8 cellular contexts compared by ENCODE assay signal in genomic region chr19:6516659-6517291, GRCh38. TPM values are rescaled to one million over a fixed set of nuclear protein-coding genes. Genes with fewer than 3 reads are reported as not detected.
DNase-seq lines count a peak whose midpoint lies in the region; ATAC-seq and TF ChIP-seq lines count a peak whose summit lies in the region.

No MANE protein-coding gene starts in this region.

- H3K4me3 Mint-ChIP-seq in activated T-helper 1 cell treated with anti-CD3 and anti-CD28 coated beads, Interleukin-12 subunit alpha, Interleukin-12 subunit beta, Interleukin-2, Interleukin-4 antibody, amounts not matched to agents 30 ng/mL and 10 ng/mL and 1 ng/mL, durations not matched to agents 14 hours and 24 hours and 36 hours = peak overlapping the region; percentile 96
- peak overlapping the region; percentile 81 to 100 (median 96) for H3K4me3 Mint-ChIP-seq in naive thymus-derived CD4-positive, alpha-beta T cell

- peak overlapping the region; percentile 77 for H3K4me2 ChIP-seq in fibroblast of lung (ENCODE audit: extremely low read depth, insufficient read depth, low read length)

- H3K36me3 Mint-ChIP-seq in activated T-helper 1 cell treated with anti-CD3 and anti-CD28 coated beads, Interleukin-12 subunit alpha, Interleukin-12 subunit beta, Interleukin-2, Interleukin-4 antibody, amounts not matched to agents 30 ng/mL and 10 ng/mL and 1 ng/mL, durations not matched to agents 14 hours and 24 hours and 36 hours (ENCODE audit: low read depth) = no peaks in the 10 kb centered on the region
- H3K36me3 Mint-ChIP-seq in naive thymus-derived CD4-positive, alpha-beta T cell = no peaks in the 10 kb centered on the region

- H3K27ac ChIP-seq in HUES6 (ENCODE audit: low read depth, low read length) = no peak overlapping the region
- no peak overlapping the region for H3K27ac ChIP-seq in fibroblast of lung (ENCODE audit: insufficient read depth, low read length)
- peak overlapping the region; percentile 49 for H3K27ac ChIP-seq in naive thymus-derived CD4-positive, alpha-beta T cell (ENCODE audit: low read depth, low read length)

- H3K27me3 ChIP-seq in BJ (ENCODE audit: control insufficient read depth, insufficient read depth, low read length) = no peaks in the 10 kb centered on the region
- no peaks in the 10 kb centered on the region for H3K27me3 ChIP-seq in HUES6 (ENCODE audit: control insufficient read depth, insufficient read depth, low read length)
- H3K27me3 ChIP-seq in fibroblast of lung (ENCODE audit: control insufficient read depth, insufficient read depth, low read length) = no peaks in the 10 kb centered on the region
- H3K27me3 ChIP-seq in naive thymus-derived CD4-positive, alpha-beta T cell (ENCODE audit: control insufficient read depth in 2 of 2, insufficient read depth in 2 of 2, low read length in 2 of 2) = no peaks in the 10 kb centered on the region

- peak; percentile 99 for TF ChIP-seq CTCF in BJ (IDR thresholded peaks at IDR 0.05; ENCODE audit: insufficient read depth, low read depth, low read length)
- peak; percentile 89 to 90 for TF ChIP-seq CTCF in fibroblast of lung (conservative IDR thresholded peaks at IDR 0.05 in 1 of 2, IDR thresholded peaks at IDR 0.05 in 1 of 2; ENCODE audit: low read depth in 1 of 2, low read length in 2 of 2)

- POLR2A ChIA-PET in BJ (lab: Charles Lee) = interaction anchor here (0.6 kb wide), 1 partner anchor 153 kb away, joined by 6 read pairs; no protein-coding TSS in a partner anchor
- POLR2A ChIA-PET in naive thymus-derived CD4-positive, alpha-beta T cell (lab: Charles Lee) = interaction anchor here (0.6 to 2.2 kb wide), 5 partner anchors 33 to 347 kb away, joined by 3 to 13 read pairs (median 4); partner anchors contain the start of gene DENND1C

- H4K20me1 ChIP-seq in fibroblast of lung (ENCODE audit: control insufficient read depth, extremely low read depth, insufficient read depth, low read length) = no peaks in the 10 kb centered on the region

- H3K27me3 Mint-ChIP-seq in activated T-helper 1 cell treated with anti-CD3 and anti-CD28 coated beads, Interleukin-12 subunit alpha, Interleukin-12 subunit beta, Interleukin-2, Interleukin-4 antibody, amounts not matched to agents 30 ng/mL and 10 ng/mL and 1 ng/mL, durations not matched to agents 14 hours and 24 hours and 36 hours (ENCODE audit: insufficient read depth) = peaks cover 2% of the 10 kb centered on the region
- peaks cover 0 to 2% (median 0%) of the 10 kb centered on the region in 5 donors for H3K27me3 Mint-ChIP-seq in naive thymus-derived CD4-positive, alpha-beta T cell

- H3K9me3 ChIP-seq in HUES6 (ENCODE audit: control insufficient read depth, insufficient read depth, low read depth, low read length) (no peaks in the 10 kb centered on the region), fibroblast of lung (ENCODE audit: control insufficient read depth, insufficient read depth, low read depth, low read length) (no peaks in the 10 kb centered on the region)
- no peaks in the 10 kb centered on the region for H3K9me3 ChIP-seq in naive thymus-derived CD4-positive, alpha-beta T cell (ENCODE audit: control insufficient read depth in 2 of 3, low read length in 3 of 3)

- H3K9ac ChIP-seq in HUES6 (ENCODE audit: low read length) (peak overlapping the region; percentile 38), fibroblast of lung (ENCODE audit: insufficient read depth, low read length) (peak overlapping the region; percentile 23)

- intact Hi-C loops in activated T-helper 1 cell treated with anti-CD3 and anti-CD28 coated beads, Interleukin-12 subunit alpha, Interleukin-12 subunit beta, Interleukin-2, Interleukin-4 antibody, amounts not matched to agents 30 ng/mL and 10 ng/mL and 1 ng/mL, durations not matched to agents 14 hours and 24 hours and 36 hours (cut with micrococcal nuclease) = loop anchor here (1.0 to 5.0 kb wide), 13 partner anchors 14 to 347 kb away; partner anchors contain the start of genes DENND1C, SH2D3A and TUBB4A
- intact Hi-C loops in naive thymus-derived CD4-positive, alpha-beta T cell (cut with micrococcal nuclease) = loop anchor here (1.0 to 5.0 kb wide), 12 partner anchors 14 to 347 kb away; partner anchors contain the start of genes CD70 (in 1 of the 2), GPR108 (in 1 of the 2), SH2D3A (in 1 of the 2) and TNFSF9 (in 1 of the 2)

- H3K36me3 ChIP-seq in BJ (ENCODE audit: control insufficient read depth, insufficient read depth, low read length) = no peaks in the 10 kb centered on the region
- no peaks in the 10 kb centered on the region for H3K36me3 ChIP-seq in HUES6 (ENCODE audit: control insufficient read depth, insufficient read depth, low read length)
- no peaks in the 10 kb centered on the region for H3K36me3 ChIP-seq in fibroblast of lung (ENCODE audit: control insufficient read depth, insufficient read depth, low read length)
- no peaks in the 10 kb centered on the region for H3K36me3 ChIP-seq in naive thymus-derived CD4-positive, alpha-beta T cell (ENCODE audit: control insufficient read depth in 2 of 3, insufficient read depth in 3 of 3, low read length in 3 of 3)

- CTCF ChIA-PET in BJ (lab: Yijun Ruan, JAX) = interaction anchor here (0.7 to 2.5 kb wide), 22 partner anchors 8 to 352 kb away, joined by 3 to 22 read pairs (median 4); partner anchors contain the start of genes TNFSF9 and TUBB4A
- CTCF ChIA-PET in naive thymus-derived CD4-positive, alpha-beta T cell (lab: Charles Lee) = interaction anchor here (0.6 to 1.9 kb wide), 11 partner anchors 9 to 808 kb away, joined by 3 to 11 read pairs (median 4); partner anchors contain the start of gene DENND1C

- no peaks in the 10 kb centered on the region for H3K9me3 Mint-ChIP-seq in activated T-helper 1 cell treated with anti-CD3 and anti-CD28 coated beads, Interleukin-12 subunit alpha, Interleukin-12 subunit beta, Interleukin-2, Interleukin-4 antibody, amounts not matched to agents 30 ng/mL and 10 ng/mL and 1 ng/mL, durations not matched to agents 14 hours and 24 hours and 36 hours
- no peaks in the 10 kb centered on the region for H3K9me3 Mint-ChIP-seq in naive thymus-derived CD4-positive, alpha-beta T cell

- H3K4me1 ChIP-seq in HUES6 (ENCODE audit: control insufficient read depth, insufficient read depth, low read length) = peaks cover 9% of the 10 kb centered on the region; the same call in 1 of the 2 replicates
- H3K4me1 ChIP-seq in fibroblast of lung (ENCODE audit: control insufficient read depth, extremely low read depth, insufficient read depth, low read length) = no peaks in the 10 kb centered on the region
- peaks cover 8 to 20% of the 10 kb centered on the region in 2 donors for H3K4me1 ChIP-seq in naive thymus-derived CD4-positive, alpha-beta T cell (ENCODE audit: control insufficient read depth in 2 of 2, insufficient read depth in 2 of 2, low read length in 2 of 2)

- H3K4me3 ChIP-seq in BJ (ENCODE audit: low read depth, low read length) (peak overlapping the region; percentile 61), HUES6 (ENCODE audit: low read depth, low read length) (peak overlapping the region; percentile 74), fibroblast of lung (replicated peaks in 1 of 4; ENCODE audit: control extremely low read depth in 1 of 4, insufficient read depth in 1 of 4, low read depth in 3 of 4, low read length in 4 of 4) (peak overlapping the region; percentile 36 to 66 (median 51))
- H3K4me3 ChIP-seq in naive thymus-derived CD4-positive, alpha-beta T cell (ENCODE audit: low read length) = peak overlapping the region; percentile 68

- peaks cover 34% of the 10 kb centered on the region for H3K4me1 Mint-ChIP-seq in activated T-helper 1 cell treated with anti-CD3 and anti-CD28 coated beads, Interleukin-12 subunit alpha, Interleukin-12 subunit beta, Interleukin-2, Interleukin-4 antibody, amounts not matched to agents 30 ng/mL and 10 ng/mL and 1 ng/mL, durations not matched to agents 14 hours and 24 hours and 36 hours (ENCODE audit: low read depth)
- H3K4me1 Mint-ChIP-seq in naive thymus-derived CD4-positive, alpha-beta T cell = peaks cover 22 to 35% (median 33%) of the 10 kb centered on the region in 7 donors

- H3K79me2 ChIP-seq in fibroblast of lung (ENCODE audit: control insufficient read depth, insufficient read depth, low read length) = no peaks in the 10 kb centered on the region

- ATAC-seq in GM19372 (IDR thresholded peaks at IDR 0.05; ENCODE audit: low read depth, unreplicated experiment) = peak; percentile 43
- peak; percentile 91 for ATAC-seq in naive thymus-derived CD4-positive, alpha-beta T cell

- H2AFZ ChIP-seq in fibroblast of lung (ENCODE audit: low read length) = peak overlapping the region; percentile 95

- peak overlapping the region; percentile 93 for H3K27ac Mint-ChIP-seq in activated T-helper 1 cell treated with anti-CD3 and anti-CD28 coated beads, Interleukin-12 subunit alpha, Interleukin-12 subunit beta, Interleukin-2, Interleukin-4 antibody, amounts not matched to agents 30 ng/mL and 10 ng/mL and 1 ng/mL, durations not matched to agents 14 hours and 24 hours and 36 hours
- peak overlapping the region; percentile 22 to 90 (median 69) for H3K27ac Mint-ChIP-seq in naive thymus-derived CD4-positive, alpha-beta T cell

- DNase-seq in BJ (ENCODE audit: low read depth) (no peak), RKO (ENCODE audit: low spot score) (peak; percentile 90), fibroblast of lung (ENCODE audit: low read depth in 2 of 2) (peak; percentile 73 to 74)
- DNase-seq in activated T-helper 1 cell treated with anti-CD3 and anti-CD28 coated beads, Interleukin-12 subunit alpha, Interleukin-12 subunit beta, Interleukin-2, Interleukin-4 antibody, amounts not matched to agents 30 ng/mL and 10 ng/mL and 1 ng/mL, durations not matched to agents 14 hours and 24 hours and 36 hours (ENCODE audit: low spot score) = peak; percentile 86
- peak; percentile 72 to 96 (median 85) for DNase-seq in naive thymus-derived CD4-positive, alpha-beta T cell
- DNase-seq in stimulated activated CD8-positive, alpha-beta memory T cell treated with anti-CD3 and anti-CD28 coated beads, Interleukin-7, amount 100 ng/mL, for 4 hours (ENCODE audit: low read depth in 2 of 2) = peak; percentile 81 to 83

RNA-seq across cellular contexts. Expression of gene TNFSF9, which starts 14.1 kb away (rescaled TPM):
- polyA plus RNA-seq in BJ (2011; rRNA removed) (0.11 and 0.26 TPM in 2 replicates), fibroblast of lung (0.22 and 0.40 TPM in 2 replicates)
- polyA minus RNA-seq in BJ (2011; rRNA and poly(A)+ RNA removed) = 0.19 TPM in 1 of 2 replicates, not detected in the other
- total RNA-seq in activated T-helper 1 cell treated with anti-CD3 and anti-CD28 coated beads, Interleukin-12 subunit alpha, Interleukin-12 subunit beta, Interleukin-2, Interleukin-4 antibody, amounts not matched to agents 30 ng/mL and 10 ng/mL and 1 ng/mL, durations not matched to agents 14 hours and 24 hours and 36 hours = 8.0 and 9.7 TPM in 2 replicates
- total RNA-seq in fibroblast of lung = 0.26 and 0.66 TPM in 2 replicates
- 0.37 and 0.54 TPM in 2 replicates for polyA plus RNA-seq in fibroblast of lung (2012)
- not detected in 2 replicates for polyA minus RNA-seq in fibroblast of lung (ENCODE audit: low replicate concordance)
- 1 to 10 TPM in 3 of 5 experiments, under 1 TPM in 1, not detected in 1; 0.38 to 3.9 (median 3.0) TPM for total RNA-seq in naive thymus-derived CD4-positive, alpha-beta T cell
- not detected for polyA plus RNA-seq in naive thymus-derived CD4-positive, alpha-beta T cell

RNA-seq across cellular contexts. Expression of gene TUBB4A, which starts 14.7 kb away (rescaled TPM):
- polyA plus RNA-seq in BJ (2011; rRNA removed) (not detected in 2 replicates), fibroblast of lung (not detected in 2 replicates)
- not detected in 2 replicates for polyA minus RNA-seq in BJ (2011; rRNA and poly(A)+ RNA removed)
- 2.3 and 3.0 TPM in 2 replicates for total RNA-seq in activated T-helper 1 cell treated with anti-CD3 and anti-CD28 coated beads, Interleukin-12 subunit alpha, Interleukin-12 subunit beta, Interleukin-2, Interleukin-4 antibody, amounts not matched to agents 30 ng/mL and 10 ng/mL and 1 ng/mL, durations not matched to agents 14 hours and 24 hours and 36 hours
- total RNA-seq in fibroblast of lung = not detected in 2 replicates
- polyA plus RNA-seq in fibroblast of lung (2012) = not detected in 2 replicates
- polyA minus RNA-seq in fibroblast of lung (ENCODE audit: low replicate concordance) = not detected in 2 replicates
- total RNA-seq in naive thymus-derived CD4-positive, alpha-beta T cell = 1 to 10 TPM; 1.5 to 7.6 (median 2.6) TPM
- polyA plus RNA-seq in naive thymus-derived CD4-positive, alpha-beta T cell = 1 to 10 TPM; 1.5 to 4.5 TPM

RNA-seq across cellular contexts. Expression of gene DENND1C, which starts 35.2 kb away (rescaled TPM):
- 0.07 TPM in 1 of 2 replicates, not detected in the other for polyA plus RNA-seq in BJ (2011; rRNA removed)
- polyA minus RNA-seq in BJ (2011; rRNA and poly(A)+ RNA removed) = not detected in 2 replicates
- 68.4 and 75.6 TPM in 2 replicates for total RNA-seq in activated T-helper 1 cell treated with anti-CD3 and anti-CD28 coated beads, Interleukin-12 subunit alpha, Interleukin-12 subunit beta, Interleukin-2, Interleukin-4 antibody, amounts not matched to agents 30 ng/mL and 10 ng/mL and 1 ng/mL, durations not matched to agents 14 hours and 24 hours and 36 hours
- not detected in 2 replicates for total RNA-seq in fibroblast of lung
- not detected in 2 replicates for polyA plus RNA-seq in fibroblast of lung
- not detected in 2 replicates for polyA plus RNA-seq in fibroblast of lung (2012)
- not detected in 2 replicates for polyA minus RNA-seq in fibroblast of lung (ENCODE audit: low replicate concordance)
- total RNA-seq in naive thymus-derived CD4-positive, alpha-beta T cell = 100 to 1,000 TPM; 106 to 142 (median 118) TPM
- 100 to 1,000 TPM in 1 of 2 donors, 10 to 100 TPM in 1; 57.3 to 142 TPM for polyA plus RNA-seq in naive thymus-derived CD4-positive, alpha-beta T cell

RNA-seq across cellular contexts. Expression of gene CRB3, which starts 52.7 kb away (rescaled TPM):
- polyA plus RNA-seq in BJ (2011; rRNA removed) = not detected in 2 replicates
- not detected in 2 replicates for polyA minus RNA-seq in BJ (2011; rRNA and poly(A)+ RNA removed)
- total RNA-seq in activated T-helper 1 cell treated with anti-CD3 and anti-CD28 coated beads, Interleukin-12 subunit alpha, Interleukin-12 subunit beta, Interleukin-2, Interleukin-4 antibody, amounts not matched to agents 30 ng/mL and 10 ng/mL and 1 ng/mL, durations not matched to agents 14 hours and 24 hours and 36 hours = 0.29 and 0.39 TPM in 2 replicates
- total RNA-seq in fibroblast of lung = 0.17 TPM in 1 of 2 replicates, not detected in the other
- polyA plus RNA-seq in fibroblast of lung = not detected in 2 replicates
- not detected in 2 replicates for polyA plus RNA-seq in fibroblast of lung (2012)
- not detected in 2 replicates for polyA minus RNA-seq in fibroblast of lung (ENCODE audit: low replicate concordance)
- total RNA-seq in naive thymus-derived CD4-positive, alpha-beta T cell = 1 to 10 TPM in 4 of 5 experiments, under 1 TPM in 1; 0.44 to 8.6 (median 5.7) TPM
- 10 to 100 TPM in 1 of 2 donors, 1 to 10 TPM in 1; 6.5 to 10.1 TPM for polyA plus RNA-seq in naive thymus-derived CD4-positive, alpha-beta T cell

RNA-seq across cellular contexts. Expression of gene SLC25A23, which starts 57.2 kb away (rescaled TPM):
- 6.3 and 7.4 TPM in 2 replicates for polyA plus RNA-seq in BJ (2011; rRNA removed)
- 7.6 and 16.6 TPM in 2 replicates for polyA minus RNA-seq in BJ (2011; rRNA and poly(A)+ RNA removed)
- 18.6 and 20.3 TPM in 2 replicates for total RNA-seq in activated T-helper 1 cell treated with anti-CD3 and anti-CD28 coated beads, Interleukin-12 subunit alpha, Interleukin-12 subunit beta, Interleukin-2, Interleukin-4 antibody, amounts not matched to agents 30 ng/mL and 10 ng/mL and 1 ng/mL, durations not matched to agents 14 hours and 24 hours and 36 hours
- total RNA-seq in fibroblast of lung = 18.5 and 33.9 TPM in 2 replicates
- 4.5 and 7.9 TPM in 2 replicates for polyA plus RNA-seq in fibroblast of lung
- polyA plus RNA-seq in fibroblast of lung (2012) = 21.7 and 30.8 TPM in 2 replicates
- 31.8 and 58.1 TPM in 2 replicates for polyA minus RNA-seq in fibroblast of lung (ENCODE audit: low replicate concordance)
- 10 to 100 TPM in 4 of 5 experiments, 1 to 10 TPM in 1; 9.0 to 31.3 (median 22.0) TPM for total RNA-seq in naive thymus-derived CD4-positive, alpha-beta T cell
- 10 to 100 TPM; 18.8 to 35.0 TPM for polyA plus RNA-seq in naive thymus-derived CD4-positive, alpha-beta T cell

Comparison
In these comparisons a context has a peak if more than half of its experiments do, and no peak if none do; other contexts are left out.
1. RNA of gene DENND1C, which starts 35.2 kb away (total RNA-seq): 106 to 142 TPM in naive thymus-derived CD4-positive, alpha-beta T cell and 68.4 to 75.6 TPM in activated T-helper 1 cell treated with anti-CD3 and anti-CD28 coated beads, Interleukin-12 subunit alpha, Interleukin-12 subunit beta, Interleukin-2, Interleukin-4 antibody, amounts not matched to agents 30 ng/mL and 10 ng/mL and 1 ng/mL, durations not matched to agents 14 hours and 24 hours and 36 hours; not detected in fibroblast of lung; every median in the first group is over 10 times any median in the second.
2. Peak in every context shown above with its lines, with median percentiles within 50 percentile points of each other: H3K4me3 ChIP-seq.